Comparison of ENCODE assay signal across 1 cellular context in the genomic region with DNA sequence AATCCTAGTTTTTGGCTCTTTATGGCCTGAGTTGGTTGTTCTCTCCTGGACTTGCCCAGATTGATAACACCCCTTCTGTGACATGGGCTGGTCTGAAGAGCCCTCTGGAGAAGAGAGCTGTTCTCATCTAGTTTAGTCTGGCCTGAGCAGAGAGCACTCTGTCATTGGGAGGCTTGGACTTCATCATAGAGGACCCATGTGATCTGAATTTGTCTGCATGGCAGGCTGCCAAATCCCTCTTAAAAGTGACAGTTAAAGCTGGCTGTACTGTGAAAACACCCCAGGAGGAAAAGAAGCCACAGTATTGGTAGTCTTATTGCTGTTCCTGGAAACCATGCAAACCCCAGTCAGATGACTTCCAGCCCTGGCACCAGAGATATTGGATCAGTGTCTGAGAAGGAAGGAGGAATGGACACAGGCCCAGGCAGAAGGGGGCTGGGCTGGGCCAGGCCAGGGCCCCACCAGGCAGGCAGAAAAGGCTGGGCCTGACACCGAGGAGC.
TF ChIP-seq lines count a peak whose summit lies in the region.

No MANE protein-coding gene starts in this region.

TF ChIP-seq in WTC11, 78 proteins besides CTCF, POLR2A, EP300 and RAD21:
- no peak for TF ChIP-seq SMAD3 (CRISPR knock-in tag; IDR thresholded peaks at IDR 0.05; ENCODE audit: borderline replicate concordance)
- TF ChIP-seq HMGA2 (CRISPR knock-in tag; IDR thresholded peaks at IDR 0.05) = no peak
- TF ChIP-seq, protein P1, sequence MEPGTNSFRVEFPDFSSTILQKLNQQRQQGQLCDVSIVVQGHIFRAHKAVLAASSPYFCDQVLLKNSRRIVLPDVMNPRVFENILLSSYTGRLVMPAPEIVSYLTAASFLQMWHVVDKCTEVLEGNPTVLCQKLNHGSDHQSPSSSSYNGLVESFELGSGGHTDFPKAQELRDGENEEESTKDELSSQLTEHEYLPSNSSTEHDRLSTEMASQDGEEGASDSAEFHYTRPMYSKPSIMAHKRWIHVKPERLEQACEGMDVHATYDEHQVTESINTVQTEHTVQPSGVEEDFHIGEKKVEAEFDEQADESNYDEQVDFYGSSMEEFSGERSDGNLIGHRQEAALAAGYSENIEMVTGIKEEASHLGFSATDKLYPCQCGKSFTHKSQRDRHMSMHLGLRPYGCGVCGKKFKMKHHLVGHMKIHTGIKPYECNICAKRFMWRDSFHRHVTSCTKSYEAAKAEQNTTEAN (CRISPR knock-in tag; IDR thresholded peaks at IDR 0.05) = no peak
- TF ChIP-seq, protein P2, sequence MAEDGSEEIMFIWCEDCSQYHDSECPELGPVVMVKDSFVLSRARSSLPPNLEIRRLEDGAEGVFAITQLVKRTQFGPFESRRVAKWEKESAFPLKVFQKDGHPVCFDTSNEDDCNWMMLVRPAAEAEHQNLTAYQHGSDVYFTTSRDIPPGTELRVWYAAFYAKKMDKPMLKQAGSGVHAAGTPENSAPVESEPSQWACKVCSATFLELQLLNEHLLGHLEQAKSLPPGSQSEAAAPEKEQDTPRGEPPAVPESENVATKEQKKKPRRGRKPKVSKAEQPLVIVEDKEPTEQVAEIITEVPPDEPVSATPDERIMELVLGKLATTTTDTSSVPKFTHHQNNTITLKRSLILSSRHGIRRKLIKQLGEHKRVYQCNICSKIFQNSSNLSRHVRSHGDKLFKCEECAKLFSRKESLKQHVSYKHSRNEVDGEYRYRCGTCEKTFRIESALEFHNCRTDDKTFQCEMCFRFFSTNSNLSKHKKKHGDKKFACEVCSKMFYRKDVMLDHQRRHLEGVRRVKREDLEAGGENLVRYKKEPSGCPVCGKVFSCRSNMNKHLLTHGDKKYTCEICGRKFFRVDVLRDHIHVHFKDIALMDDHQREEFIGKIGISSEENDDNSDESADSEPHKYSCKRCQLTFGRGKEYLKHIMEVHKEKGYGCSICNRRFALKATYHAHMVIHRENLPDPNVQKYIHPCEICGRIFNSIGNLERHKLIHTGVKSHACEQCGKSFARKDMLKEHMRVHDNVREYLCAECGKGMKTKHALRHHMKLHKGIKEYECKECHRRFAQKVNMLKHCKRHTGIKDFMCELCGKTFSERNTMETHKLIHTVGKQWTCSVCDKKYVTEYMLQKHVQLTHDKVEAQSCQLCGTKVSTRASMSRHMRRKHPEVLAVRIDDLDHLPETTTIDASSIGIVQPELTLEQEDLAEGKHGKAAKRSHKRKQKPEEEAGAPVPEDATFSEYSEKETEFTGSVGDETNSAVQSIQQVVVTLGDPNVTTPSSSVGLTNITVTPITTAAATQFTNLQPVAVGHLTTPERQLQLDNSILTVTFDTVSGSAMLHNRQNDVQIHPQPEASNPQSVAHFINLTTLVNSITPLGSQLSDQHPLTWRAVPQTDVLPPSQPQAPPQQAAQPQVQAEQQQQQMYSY (CRISPR knock-in tag; IDR thresholded peaks at IDR 0.05) = no peak
- TF ChIP-seq CREM (CRISPR knock-in tag; IDR thresholded peaks at IDR 0.05) = no peak
- no peak for TF ChIP-seq ZBTB21 (CRISPR knock-in tag; IDR thresholded peaks at IDR 0.05; ENCODE audit: borderline replicate concordance)
- TF ChIP-seq, protein P3, sequence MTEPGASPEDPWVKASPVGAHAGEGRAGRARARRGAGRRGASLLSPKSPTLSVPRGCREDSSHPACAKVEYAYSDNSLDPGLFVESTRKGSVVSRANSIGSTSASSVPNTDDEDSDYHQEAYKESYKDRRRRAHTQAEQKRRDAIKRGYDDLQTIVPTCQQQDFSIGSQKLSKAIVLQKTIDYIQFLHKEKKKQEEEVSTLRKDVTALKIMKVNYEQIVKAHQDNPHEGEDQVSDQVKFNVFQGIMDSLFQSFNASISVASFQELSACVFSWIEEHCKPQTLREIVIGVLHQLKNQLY (CRISPR knock-in tag; IDR thresholded peaks at IDR 0.05) = no peak
- TF ChIP-seq, protein P4, sequence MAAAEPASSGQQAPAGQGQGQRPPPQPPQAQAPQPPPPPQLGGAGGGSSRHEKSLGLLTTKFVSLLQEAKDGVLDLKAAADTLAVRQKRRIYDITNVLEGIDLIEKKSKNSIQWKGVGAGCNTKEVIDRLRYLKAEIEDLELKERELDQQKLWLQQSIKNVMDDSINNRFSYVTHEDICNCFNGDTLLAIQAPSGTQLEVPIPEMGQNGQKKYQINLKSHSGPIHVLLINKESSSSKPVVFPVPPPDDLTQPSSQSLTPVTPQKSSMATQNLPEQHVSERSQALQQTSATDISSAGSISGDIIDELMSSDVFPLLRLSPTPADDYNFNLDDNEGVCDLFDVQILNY (CRISPR knock-in tag; IDR thresholded peaks at IDR 0.05) = no peak
- TF ChIP-seq, protein P5, sequence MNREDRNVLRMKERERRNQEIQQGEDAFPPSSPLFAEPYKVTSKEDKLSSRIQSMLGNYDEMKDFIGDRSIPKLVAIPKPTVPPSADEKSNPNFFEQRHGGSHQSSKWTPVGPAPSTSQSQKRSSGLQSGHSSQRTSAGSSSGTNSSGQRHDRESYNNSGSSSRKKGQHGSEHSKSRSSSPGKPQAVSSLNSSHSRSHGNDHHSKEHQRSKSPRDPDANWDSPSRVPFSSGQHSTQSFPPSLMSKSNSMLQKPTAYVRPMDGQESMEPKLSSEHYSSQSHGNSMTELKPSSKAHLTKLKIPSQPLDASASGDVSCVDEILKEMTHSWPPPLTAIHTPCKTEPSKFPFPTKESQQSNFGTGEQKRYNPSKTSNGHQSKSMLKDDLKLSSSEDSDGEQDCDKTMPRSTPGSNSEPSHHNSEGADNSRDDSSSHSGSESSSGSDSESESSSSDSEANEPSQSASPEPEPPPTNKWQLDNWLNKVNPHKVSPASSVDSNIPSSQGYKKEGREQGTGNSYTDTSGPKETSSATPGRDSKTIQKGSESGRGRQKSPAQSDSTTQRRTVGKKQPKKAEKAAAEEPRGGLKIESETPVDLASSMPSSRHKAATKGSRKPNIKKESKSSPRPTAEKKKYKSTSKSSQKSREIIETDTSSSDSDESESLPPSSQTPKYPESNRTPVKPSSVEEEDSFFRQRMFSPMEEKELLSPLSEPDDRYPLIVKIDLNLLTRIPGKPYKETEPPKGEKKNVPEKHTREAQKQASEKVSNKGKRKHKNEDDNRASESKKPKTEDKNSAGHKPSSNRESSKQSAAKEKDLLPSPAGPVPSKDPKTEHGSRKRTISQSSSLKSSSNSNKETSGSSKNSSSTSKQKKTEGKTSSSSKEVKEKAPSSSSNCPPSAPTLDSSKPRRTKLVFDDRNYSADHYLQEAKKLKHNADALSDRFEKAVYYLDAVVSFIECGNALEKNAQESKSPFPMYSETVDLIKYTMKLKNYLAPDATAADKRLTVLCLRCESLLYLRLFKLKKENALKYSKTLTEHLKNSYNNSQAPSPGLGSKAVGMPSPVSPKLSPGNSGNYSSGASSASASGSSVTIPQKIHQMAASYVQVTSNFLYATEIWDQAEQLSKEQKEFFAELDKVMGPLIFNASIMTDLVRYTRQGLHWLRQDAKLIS (CRISPR knock-in tag; IDR thresholded peaks at IDR 0.05; ENCODE audit: borderline replicate concordance) = no peak
- TF ChIP-seq, protein P6, sequence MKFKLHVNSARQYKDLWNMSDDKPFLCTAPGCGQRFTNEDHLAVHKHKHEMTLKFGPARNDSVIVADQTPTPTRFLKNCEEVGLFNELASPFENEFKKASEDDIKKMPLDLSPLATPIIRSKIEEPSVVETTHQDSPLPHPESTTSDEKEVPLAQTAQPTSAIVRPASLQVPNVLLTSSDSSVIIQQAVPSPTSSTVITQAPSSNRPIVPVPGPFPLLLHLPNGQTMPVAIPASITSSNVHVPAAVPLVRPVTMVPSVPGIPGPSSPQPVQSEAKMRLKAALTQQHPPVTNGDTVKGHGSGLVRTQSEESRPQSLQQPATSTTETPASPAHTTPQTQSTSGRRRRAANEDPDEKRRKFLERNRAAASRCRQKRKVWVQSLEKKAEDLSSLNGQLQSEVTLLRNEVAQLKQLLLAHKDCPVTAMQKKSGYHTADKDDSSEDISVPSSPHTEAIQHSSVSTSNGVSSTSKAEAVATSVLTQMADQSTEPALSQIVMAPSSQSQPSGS (CRISPR knock-in tag; IDR thresholded peaks at IDR 0.05; ENCODE audit: borderline replicate concordance, low read depth) = no peak
